Comparison of ENCODE assay signal across 8 cellular contexts in the genomic region with DNA sequence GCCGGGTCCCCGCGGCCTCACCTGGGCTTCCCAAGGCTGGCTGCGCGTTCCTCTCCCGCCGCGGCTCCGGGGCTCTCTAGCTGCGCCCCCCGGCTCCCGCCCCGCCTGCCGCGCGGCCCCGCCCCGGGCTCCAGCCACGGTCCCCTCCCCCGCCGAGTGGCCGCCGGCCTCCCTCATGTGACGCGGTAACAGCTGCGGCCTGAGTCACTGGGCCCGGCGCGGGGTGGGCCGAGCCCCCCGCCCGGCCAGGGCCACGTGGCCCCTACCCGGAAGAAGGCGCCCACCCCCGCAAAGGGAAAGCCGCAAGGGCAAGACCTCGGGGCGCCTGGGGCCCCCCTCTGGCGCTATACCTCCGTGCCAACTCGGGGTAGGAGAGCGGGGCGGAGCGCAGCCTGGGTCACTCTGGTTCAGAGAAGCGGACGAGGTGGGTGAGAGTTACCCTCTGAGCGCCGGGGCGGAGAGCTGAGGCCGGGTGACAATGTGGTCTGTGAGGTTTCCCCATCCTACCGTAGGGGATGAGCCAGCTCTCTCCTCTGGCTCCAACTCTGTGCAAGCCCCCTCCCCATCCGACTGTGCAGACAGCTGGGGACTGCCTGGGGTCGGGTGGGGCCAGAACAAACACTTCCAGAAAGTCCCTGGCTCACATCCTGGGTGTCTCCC. TPM values are rescaled to one million over a fixed set of nuclear protein-coding genes. Genes with fewer than 3 reads are reported as not detected.
DNase-seq lines count a peak whose midpoint lies in the region; ATAC-seq and TF ChIP-seq lines count a peak whose summit lies in the region.

A gene with protein sequence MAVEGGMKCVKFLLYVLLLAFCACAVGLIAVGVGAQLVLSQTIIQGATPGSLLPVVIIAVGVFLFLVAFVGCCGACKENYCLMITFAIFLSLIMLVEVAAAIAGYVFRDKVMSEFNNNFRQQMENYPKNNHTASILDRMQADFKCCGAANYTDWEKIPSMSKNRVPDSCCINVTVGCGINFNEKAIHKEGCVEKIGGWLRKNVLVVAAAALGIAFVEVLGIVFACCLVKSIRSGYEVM (minus strand): TSS at position 78 of the 660 bp plus-strand sequence. CDS start 668 bp downstream, outside the sequence.

- peaks cover 48% of the 10 kb centered on the region for H3K4me1 Mint-ChIP-seq in CD8-positive, alpha-beta T cell (ENCODE audit: low read depth)
- H3K4me1 Mint-ChIP-seq in stimulated activated memory B cell treated with anti-CD40 and anti-IgM and Interleukin-4, amounts not matched to agents 10 μg/mL and 1 μg/mL and 100 μg/mL, for 72 hours = peaks cover 55% of the 10 kb centered on the region

- H3K4me1 ChIP-seq in CD8-positive, alpha-beta T cell (ENCODE audit: insufficient read depth, low read length) = peaks cover 31% of the 10 kb centered on the region
- H3K4me1 ChIP-seq in OCI-LY7 (ENCODE audit: insufficient read depth, low read length, poor library complexity, severe bottlenecking) (peaks cover 29% of the 10 kb centered on the region), esophagus muscularis mucosa (peaks cover 45 to 70% (median 63%) of the 10 kb centered on the region in 4 donors), muscle layer of duodenum (ENCODE audit: control insufficient read depth in 1 of 2, insufficient read depth in 2 of 2, low read length in 2 of 2) (peaks cover 12 to 47% of the 10 kb centered on the region in 2 donors)

- POLR2A ChIA-PET in CD8-positive, alpha-beta T cell (lab: Charles Lee) = interaction anchor here (0.6 to 2.4 kb wide), 11 partner anchors 9 to 631 kb away, joined by 3 to 16 read pairs (median 3); partner anchors contain the start of genes BLOC1S1, DGKA, PYM1 and RAB5B
- POLR2A ChIA-PET in OCI-LY7 (lab: Charles Lee) = interaction anchor here (0.7 to 2.3 kb wide), 10 partner anchors 9 to 922 kb away, joined by 3 to 16 read pairs (median 4); partner anchors contain the start of genes BLOC1S1, ORMDL2 and SARNP

- H3K27ac Mint-ChIP-seq in CD8-positive, alpha-beta T cell = peak within 1 kb of the TSS; percentile 90
- peak within 1 kb of the TSS; percentile 91 for H3K27ac Mint-ChIP-seq in stimulated activated memory B cell treated with anti-CD40 and anti-IgM and Interleukin-4, amounts not matched to agents 10 μg/mL and 1 μg/mL and 100 μg/mL, for 72 hours

- H3K9me3 Mint-ChIP-seq in CD8-positive, alpha-beta T cell = no peaks in the 10 kb centered on the region
- H3K9me3 Mint-ChIP-seq in stimulated activated memory B cell treated with anti-CD40 and anti-IgM and Interleukin-4, amounts not matched to agents 10 μg/mL and 1 μg/mL and 100 μg/mL, for 72 hours = no peaks in the 10 kb centered on the region

- peak within 1 kb of the TSS; percentile 60 for H3K4me3 ChIP-seq in CD8-positive, alpha-beta T cell (ENCODE audit: low read depth, low read length)
- peak within 1 kb of the TSS; percentile 77 for H3K4me3 ChIP-seq in OCI-LY7 (ENCODE audit: low read depth, low read length, poor library complexity, severe bottlenecking)
- peak within 1 kb of the TSS; percentile 73 to 98 (median 81) for H3K4me3 ChIP-seq in esophagus muscularis mucosa
- H3K4me3 ChIP-seq in muscle layer of duodenum (ENCODE audit: low read depth in 1 of 2, low read length in 2 of 2) = peak within 1 kb of the TSS; percentile 90 to 96

- H3K79me2 ChIP-seq in OCI-LY7 (ENCODE audit: insufficient read depth, low read depth, low read length) = peaks cover 8% of the 10 kb centered on the region; the same call in 1 of the 2 replicates

- H3K27ac ChIP-seq in CD8-positive, alpha-beta T cell (ENCODE audit: low read depth, low read length) = peak within 1 kb of the TSS; percentile 45
- peak within 1 kb of the TSS; percentile 67 for H3K27ac ChIP-seq in OCI-LY7 (ENCODE audit: low read depth, low read length, poor library complexity, severe bottlenecking)
- peak within 1 kb of the TSS; percentile 89 to 100 (median 98) for H3K27ac ChIP-seq in esophagus muscularis mucosa (replicated peaks in 1 of 4)
- peak within 1 kb of the TSS; percentile 99 for H3K27ac ChIP-seq in muscle layer of duodenum (ENCODE audit: low read length)

- no peaks in the 10 kb centered on the region for H3K9me2 ChIP-seq in OCI-LY7 (ENCODE audit: insufficient read depth, low read length)

- H4K20me1 ChIP-seq in OCI-LY7 (ENCODE audit: insufficient read depth, low read length) = no peaks in the 10 kb centered on the region

- H3K4me3 Mint-ChIP-seq in CD8-positive, alpha-beta T cell = peak within 1 kb of the TSS; percentile 86
- H3K4me3 Mint-ChIP-seq in stimulated activated memory B cell treated with anti-CD40 and anti-IgM and Interleukin-4, amounts not matched to agents 10 μg/mL and 1 μg/mL and 100 μg/mL, for 72 hours = peak within 1 kb of the TSS; percentile 85

- H2AFZ ChIP-seq in OCI-LY7 (ENCODE audit: low read length) = peak within 1 kb of the TSS; percentile 87; the same call in 1 of the 2 replicates

- TF ChIP-seq CTCF in CD8-positive, alpha-beta T cell (IDR thresholded peaks at IDR 0.05) = no peak
- TF ChIP-seq CTCF in OCI-LY7 (conservative IDR thresholded peaks at IDR 0.05; ENCODE audit: low read length) (0 out of 2 replicates have a peak, but pooled peaks have one; percentile 16), esophagus muscularis mucosa (IDR thresholded peaks at IDR 0.05) (peak in 1 of 3 experiments; percentile 9)

- TF ChIP-seq POLR2A in esophagus muscularis mucosa (IDR thresholded peaks at IDR 0.05; ENCODE audit: low read depth) = peak; percentile 87

- BruUV-seq in OCI-LY7 (replicated peaks; lab: Mats Ljungman, UMichigan) = no TSS peak

- peak; percentile 56 for ATAC-seq in CD8-positive, alpha-beta T cell
- ATAC-seq in GM19324 (IDR thresholded peaks at IDR 0.05; ENCODE audit: low FRiP score, unreplicated experiment) (peak; percentile 82), HG03442 (IDR thresholded peaks at IDR 0.05; ENCODE audit: unreplicated experiment) (peak; percentile 60)
- peak; percentile 83 for ATAC-seq in stimulated activated memory B cell treated with anti-CD40 and anti-IgM and Interleukin-4, amounts not matched to agents 10 μg/mL and 1 μg/mL and 100 μg/mL, for 72 hours

- peak within 1 kb of the TSS; percentile 91 for H3K4me2 ChIP-seq in OCI-LY7 (ENCODE audit: low read length)

- 0% methylated on average over 17 of the region's 54 CpGs for WGBS in esophagus muscularis mucosa

- CTCF ChIA-PET in CD8-positive, alpha-beta T cell (lab: Charles Lee) = interaction anchor here (0.8 to 3.7 kb wide), 7 partner anchors 9 to 197 kb away, joined by 4 to 31 read pairs (median 6); partner anchors contain the start of genes BLOC1S1 and RDH5
- CTCF ChIA-PET in OCI-LY7 (lab: Charles Lee; ENCODE audit: unreplicated experiment) = interaction anchor here (0.6 to 2.0 kb wide), 5 partner anchors 10 to 55 kb away, joined by 3 to 19 read pairs (median 3); partner anchors contain the start of gene BLOC1S1

- H3K36me3 ChIP-seq in CD8-positive, alpha-beta T cell (ENCODE audit: insufficient read depth, low read length) = no peaks in the 10 kb centered on the region
- H3K36me3 ChIP-seq in OCI-LY7 (ENCODE audit: insufficient read depth, low read length) (peaks cover 27% of the 10 kb centered on the region; the same call in 1 of the 2 replicates), esophagus muscularis mucosa (peaks cover 17 to 34% (median 31%) of the 10 kb centered on the region in 4 donors), muscle layer of duodenum (ENCODE audit: control insufficient read depth in 1 of 2, insufficient read depth in 2 of 2, low read length in 2 of 2) (peaks cover 24 to 42% of the 10 kb centered on the region in 2 donors)

- no peaks in the 10 kb centered on the region for H3K27me3 ChIP-seq in CD8-positive, alpha-beta T cell (ENCODE audit: insufficient read depth, low read length)
- H3K27me3 ChIP-seq in esophagus muscularis mucosa (no peaks in the 10 kb centered on the region), muscle layer of duodenum (ENCODE audit: low read depth, low read length) (no peaks in the 10 kb centered on the region)

- peak in 6 of 7 experiments; percentile 42 to 70 (median 58) for DNase-seq in CD8-positive, alpha-beta T cell
- DNase-seq in OCI-LY7 (ENCODE audit: low spot score) = peak; percentile 75
- DNase-seq in activated T-cell treated with anti-CD3 and anti-CD28 coated beads, Interleukin-2, amount 50 U/mL, for 48 hours = peak; percentile 85 to 89
- DNase-seq in esophagus muscularis mucosa (ENCODE audit: extremely low spot score) = peak; percentile 95

- H3K27me3 Mint-ChIP-seq in CD8-positive, alpha-beta T cell (ENCODE audit: low read depth) = no peaks in the 10 kb centered on the region
- H3K27me3 Mint-ChIP-seq in stimulated activated memory B cell treated with anti-CD40 and anti-IgM and Interleukin-4, amounts not matched to agents 10 μg/mL and 1 μg/mL and 100 μg/mL, for 72 hours = no peaks in the 10 kb centered on the region

- H3K36me3 Mint-ChIP-seq in CD8-positive, alpha-beta T cell = peaks cover 12% of the 10 kb centered on the region
- peaks cover 15% of the 10 kb centered on the region for H3K36me3 Mint-ChIP-seq in stimulated activated memory B cell treated with anti-CD40 and anti-IgM and Interleukin-4, amounts not matched to agents 10 μg/mL and 1 μg/mL and 100 μg/mL, for 72 hours

- TF ChIP-seq EP300 in esophagus muscularis mucosa (IDR thresholded peaks at IDR 0.05) = peak; percentile 35

- intact Hi-C loops in CD8-positive, alpha-beta T cell (cut with DNase I, micrococcal nuclease) = loop anchor here in 1 of 2 experiments (1.0 kb wide), 1 partner anchor 13 kb away; the partner anchor contains the start of gene BLOC1S1
- intact Hi-C loops in OCI-LY7 (cut with micrococcal nuclease; ENCODE audit: unreplicated experiment) (loop anchor here (1.0 kb wide), 1 partner anchor 13 kb away; the partner anchor contains the start of gene BLOC1S1), esophagus muscularis mucosa (cut with DNase I) (no loop called here)

- H3K9me3 ChIP-seq in CD8-positive, alpha-beta T cell (ENCODE audit: low read length) = no peaks in the 10 kb centered on the region
- no peaks in the 10 kb centered on the region for H3K9me3 ChIP-seq in OCI-LY7 (ENCODE audit: low read length)
- no peaks in the 10 kb centered on the region for H3K9me3 ChIP-seq in esophagus muscularis mucosa
- no peaks in the 10 kb centered on the region for H3K9me3 ChIP-seq in muscle layer of duodenum (ENCODE audit: control insufficient read depth in 1 of 2, low read length in 2 of 2)

RNA-seq across cellular contexts. Expression of the gene that starts here (rescaled TPM):
- total RNA-seq in CD8-positive, alpha-beta T cell = 10 to 100 TPM; 27.0 to 33.8 TPM
- total RNA-seq in OCI-LY7 (2014; rRNA removed; shearing (Covaris generic)) = 102 and 143 TPM in 2 replicates
- total RNA-seq in OCI-LY7 (2022) (112 and 130 TPM in 2 replicates), esophagus muscularis mucosa (1,000 to 10,000 TPM in 1 of 4 donors, 100 to 1,000 TPM in 3; 742 to 1,177 (median 845) TPM)

Comparison
In these comparisons a context has a peak if more than half of its experiments do, and no peak if none do; other contexts are left out.
1. Peak in every context shown above with its lines: DNase-seq, ATAC-seq, H3K4me3 ChIP-seq and H3K27ac ChIP-seq.
2. RNA of the gene that starts here (total RNA-seq): 742 to 1,177 TPM in esophagus muscularis mucosa; 102 to 143 TPM in OCI-LY7 and 27.0 to 33.8 TPM in CD8-positive, alpha-beta T cell; every median in the first group is over 4 times any median in the second.
3. H3K27ac ChIP-seq: peak in every context shown above with its lines; median percentile 99 in muscle layer of duodenum; 98 in esophagus muscularis mucosa; 67 in OCI-LY7; 45 in CD8-positive, alpha-beta T cell.